Comparison of ENCODE assay signal across 8 cellular contexts in genomic region chr14:23286020-23286903, GRCh38. TPM values are rescaled to one million over a fixed set of nuclear protein-coding genes. Genes with fewer than 3 reads are reported as not detected.
DNase-seq lines count a peak whose midpoint lies in the region; ATAC-seq and TF ChIP-seq lines count a peak whose summit lies in the region.

Gene HOMEZ, minus strand, starts transcription at chr14:23286132. Its CDS starts 180 bp downstream, at chr14:23285952.

- peak within 1 kb of the TSS; percentile 95 for H3K27ac Mint-ChIP-seq in activated T-cell treated with anti-CD3 and anti-CD28 coated beads, Interleukin-2, amount 50 U/mL, for 24 hours

- DNase-seq in DMS53 (lab: John Stamatoyannopoulos, UW) (peak; percentile 97), KBM-7 (peak; percentile 98), myocyte (ENCODE audit: low read depth) (peak; percentile 99)
- DNase-seq in activated T-cell treated with anti-CD3 and anti-CD28 coated beads, Interleukin-2, amount 50 U/mL, for 24 hours, result peak; percentile 99
- DNase-seq in stimulated activated CD8-positive, alpha-beta memory T cell treated with anti-CD3 and anti-CD28 coated beads, Interleukin-7, amount 100 ng/mL, for 48 hours (ENCODE audit: extremely low read depth in 1 of 2, low read depth in 1 of 2), result peak; percentile 97 to 98

- peak within 1 kb of the TSS; percentile 92 for H3K4me3 Mint-ChIP-seq in activated T-cell treated with anti-CD3 and anti-CD28 coated beads, Interleukin-2, amount 50 U/mL, for 24 hours

- ATAC-seq in GM21717 (IDR thresholded peaks at IDR 0.05; ENCODE audit: unreplicated experiment), result peak; percentile 96
- peak; percentile 99 for ATAC-seq in esophagus mucosa

- in situ Hi-C loops in KBM-7 (cut with MboI; ENCODE audit: low pct_unique_long_range_greater_than_20kb, low sequenced_read_pairs), result no loop called here

- no peaks in the 10 kb centered on the region for H3K27me3 Mint-ChIP-seq in activated T-cell treated with anti-CD3 and anti-CD28 coated beads, Interleukin-2, amount 50 U/mL, for 24 hours

- H3K4me1 Mint-ChIP-seq in activated T-cell treated with anti-CD3 and anti-CD28 coated beads, Interleukin-2, amount 50 U/mL, for 24 hours (ENCODE audit: low read depth), result peaks cover 30% of the 10 kb centered on the region

- H3K9me3 Mint-ChIP-seq in activated T-cell treated with anti-CD3 and anti-CD28 coated beads, Interleukin-2, amount 50 U/mL, for 24 hours, result no peaks in the 10 kb centered on the region

- peaks cover 34% of the 10 kb centered on the region for H3K36me3 Mint-ChIP-seq in activated T-cell treated with anti-CD3 and anti-CD28 coated beads, Interleukin-2, amount 50 U/mL, for 24 hours (ENCODE audit: low read depth)

TF ChIP-seq in PFSK-1, 5 proteins besides CTCF, POLR2A, EP300 and RAD21:
- TF ChIP-seq REST (IDR thresholded peaks at IDR 0.05; ENCODE audit: insufficient read depth in 1 of 2, low read depth in 2 of 2, low read length in 2 of 2) (no peak), POLR2AphosphoS5 (IDR thresholded peaks at IDR 0.05; ENCODE audit: low read depth, low read length) (peak; percentile 48; the same call in 1 of the 2 replicates), FOXP2 (optimal IDR thresholded peaks at IDR 0.05; ENCODE audit: borderline replicate concordance, extremely low read depth, extremely low read length, insufficient read depth) (peak; percentile 54)

RNA-seq across cellular contexts. Expression of gene HOMEZ, which starts in this region (rescaled TPM):
- 4.8 TPM for polyA plus RNA-seq in PFSK-1 (2012; ENCODE audit: insufficient read length, low read depth)
- 9.6 TPM for total RNA-seq in esophagus mucosa
- 7.1 and 8.7 TPM in 2 replicates for total RNA-seq in myocyte
- polyA plus RNA-seq in myocyte (2012), result 7.2 TPM

Comparison
In these comparisons a context has a peak if more than half of its experiments do, and no peak if none do; other contexts are left out.
1. Peak in every context shown above with its lines: DNase-seq and ATAC-seq.